1 cellular context compared by ENCODE assay signal in genomic region chr9:71145179-71145578, GRCh38.
TF ChIP-seq lines count a peak whose summit lies in the region.

No MANE protein-coding gene starts in this region.

TF ChIP-seq in K562, 482 proteins besides CTCF, POLR2A, EP300 and RAD21 (continued from another document):
- TF ChIP-seq ESRRB (CRISPR knock-in tag; IDR thresholded peaks at IDR 0.05; ENCODE audit: borderline replicate concordance) (no peak), RB1 (IDR thresholded peaks at IDR 0.05; ENCODE audit: low read depth) (no peak)
